In genomic region chr4:108622022-108622421, GRCh38 we compare ENCODE assay signal across 8 cellular contexts. TPM values are rescaled to one million over a fixed set of nuclear protein-coding genes. Genes with fewer than 3 reads are reported as not detected.
A peak's percentile ranks its signal among the peaks of the same experiment; 100 is the strongest.
DNase-seq lines count a peak whose midpoint lies in the region; ATAC-seq and TF ChIP-seq lines count a peak whose summit lies in the region.

No MANE protein-coding gene starts in this region.

- peaks cover 62% of the 10 kb centered on the region for H3K36me3 ChIP-seq in SK-N-MC (ENCODE audit: insufficient read depth, low read length)

- peaks cover 46% of the 10 kb centered on the region for H3K4me1 Mint-ChIP-seq in activated CD4-positive, alpha-beta T cell treated with anti-CD3 and anti-CD28 coated beads, Interleukin-2, amount 10 ng/mL, durations not matched to agents 24 days and 14 days

- no peak for DNase-seq in activated CD4-positive, alpha-beta T cell treated with anti-CD3 and anti-CD28 coated beads, Interleukin-2, amount 10 ng/mL, durations not matched to agents 24 days and 14 days
- DNase-seq in activated CD4-positive, alpha-beta T cell treated with anti-CD3 and anti-CD28 coated beads for 4 hours: no peak
- DNase-seq in SK-N-MC (ENCODE audit: low read depth, low spot score) (no peak), epithelial cell of proximal tubule (ENCODE audit: low read depth) (no peak), skeletal muscle cell (ENCODE audit: low read depth) (no peak), NAMALWA (ENCODE audit: low spot score) (no peak), NCI-H2029 treated with DMSO at 0.1 percent for 48 hours (lab: John Stamatoyannopoulos, UW) (no peak)

- H3K27me3 Mint-ChIP-seq in activated CD4-positive, alpha-beta T cell treated with anti-CD3 and anti-CD28 coated beads, Interleukin-2, amount 10 ng/mL, durations not matched to agents 24 days and 14 days: no peaks in the 10 kb centered on the region

- H3K9me3 Mint-ChIP-seq in activated CD4-positive, alpha-beta T cell treated with anti-CD3 and anti-CD28 coated beads, Interleukin-2, amount 10 ng/mL, durations not matched to agents 24 days and 14 days: peaks cover 4% of the 10 kb centered on the region

- no peaks in the 10 kb centered on the region for H3K9me3 ChIP-seq in SK-N-MC (ENCODE audit: low read depth, low read length)

- intact Hi-C loops in activated CD4-positive, alpha-beta T cell treated with anti-CD3 and anti-CD28 coated beads, Interleukin-2, amount 10 ng/mL, durations not matched to agents 24 days and 14 days (cut with micrococcal nuclease): loop anchor here (10.0 kb wide), 1 partner anchor 1193 kb away; the partner anchor contains the start of gene GAR1

- H3K4me3 ChIP-seq in SK-N-MC (peak overlapping the region; percentile 86), epithelial cell of proximal tubule (ENCODE audit: low read depth, low read length) (peak overlapping the region; percentile 92), skeletal muscle cell (ENCODE audit: low read depth, low read length) (peak overlapping the region; percentile 99)

- H3K9ac ChIP-seq in SK-N-MC (ENCODE audit: insufficient read length): peak overlapping the region; percentile 99

- peaks cover 72% of the 10 kb centered on the region for H3K36me3 Mint-ChIP-seq in activated CD4-positive, alpha-beta T cell treated with anti-CD3 and anti-CD28 coated beads, Interleukin-2, amount 10 ng/mL, durations not matched to agents 24 days and 14 days (ENCODE audit: low read depth)

- no peak for TF ChIP-seq CTCF in epithelial cell of proximal tubule (conservative IDR thresholded peaks at IDR 0.05; ENCODE audit: low read depth, low read length)

- no peak for ATAC-seq in HG03342 (IDR thresholded peaks at IDR 0.05; ENCODE audit: unreplicated experiment)

- H3K27ac Mint-ChIP-seq in activated CD4-positive, alpha-beta T cell treated with anti-CD3 and anti-CD28 coated beads, Interleukin-2, amount 10 ng/mL, durations not matched to agents 24 days and 14 days: peak overlapping the region; percentile 48

- peak overlapping the region; percentile 93 for H3K4me3 Mint-ChIP-seq in activated CD4-positive, alpha-beta T cell treated with anti-CD3 and anti-CD28 coated beads, Interleukin-2, amount 10 ng/mL, durations not matched to agents 24 days and 14 days

- peak overlapping the region; percentile 20; the same call in 1 of the 2 replicates for H3K27ac ChIP-seq in SK-N-MC

RNA-seq across cellular contexts. Expression of gene RPL34, which starts 1.6 kb away (rescaled TPM):
- total RNA-seq in activated CD4-positive, alpha-beta T cell treated with anti-CD3 and anti-CD28 coated beads, Interleukin-2, amount 10 ng/mL, durations not matched to agents 24 days and 14 days: 1,411 and 1,425 TPM in 2 replicates
- 853 and 1,453 TPM in 2 replicates for total RNA-seq in epithelial cell of proximal tubule

RNA-seq across cellular contexts. Expression of gene OSTC, which starts 28.4 kb away (rescaled TPM):
- total RNA-seq in activated CD4-positive, alpha-beta T cell treated with anti-CD3 and anti-CD28 coated beads, Interleukin-2, amount 10 ng/mL, durations not matched to agents 24 days and 14 days: 91.2 and 93.3 TPM in 2 replicates
- 92.7 and 119 TPM in 2 replicates for total RNA-seq in epithelial cell of proximal tubule
